Comparison of ENCODE assay signal across 9 cellular contexts in the genomic region with DNA sequence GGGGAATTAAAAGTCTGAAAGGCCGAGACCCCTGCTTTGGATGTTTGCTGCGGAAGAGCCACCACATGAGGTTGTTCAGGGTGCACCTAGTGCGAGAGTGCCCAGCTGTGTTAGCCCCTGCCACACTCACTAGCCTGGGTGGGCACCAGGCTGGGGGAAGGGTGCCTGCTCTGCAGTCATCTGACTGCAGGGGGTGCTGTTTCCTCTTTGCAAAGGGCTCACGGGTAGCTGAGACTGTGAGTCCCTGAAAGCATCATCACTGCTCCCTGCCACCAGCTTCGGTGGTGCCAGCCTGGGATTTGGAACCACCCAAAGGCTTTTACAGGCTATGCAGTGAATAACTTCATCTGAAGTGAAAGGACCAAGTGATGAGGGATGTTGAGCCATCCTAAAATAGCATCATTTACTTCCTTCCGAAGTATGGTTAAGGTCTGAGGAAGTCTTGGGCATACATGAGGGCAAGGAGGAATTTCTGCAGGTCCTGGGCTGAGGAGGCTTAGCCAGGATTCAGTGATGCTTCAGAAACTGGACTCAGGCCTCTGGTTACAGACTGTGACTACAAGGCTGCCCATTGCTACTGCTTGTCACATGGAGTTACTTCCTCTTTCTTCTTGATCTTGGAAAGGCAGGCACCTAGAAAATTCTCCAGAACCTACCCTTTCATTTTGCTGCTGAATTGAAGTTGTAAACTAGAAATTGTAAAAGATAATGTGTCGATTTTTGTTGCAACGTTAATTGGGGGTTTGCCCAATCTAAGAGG.
DNase-seq lines count a peak whose midpoint lies in the region; ATAC-seq and TF ChIP-seq lines count a peak whose summit lies in the region.
"Had no signal": no experiment of that assay in that cellular context is flagged by ENCODE, and none has a peak within 500 bp of the region (broad histone marks: within the 10 kb centered on the region; RNA-seq: fewer than 3 reads in every experiment).

No MANE protein-coding gene starts in this region.

- no peak overlapping the region for H3K9ac ChIP-seq in KMS-11

- H3K27ac ChIP-seq in KMS-11 (no peak overlapping the region), aorta (ENCODE audit: low read depth in 1 of 2, low read length in 2 of 2) (no peak overlapping the region)

- ATAC-seq in GM18907 (IDR thresholded peaks at IDR 0.05; ENCODE audit: unreplicated experiment): peak; percentile 71
- no peak for ATAC-seq in aorta (ENCODE audit: low FRiP score)
- ATAC-seq in GM18520 (IDR thresholded peaks at IDR 0.05; ENCODE audit: unreplicated experiment): no peak
- no peak for ATAC-seq in HG02970 (IDR thresholded peaks at IDR 0.05; ENCODE audit: low FRiP score, unreplicated experiment)

- H3K4me1 ChIP-seq in KMS-11 (ENCODE audit: low read depth, poor library complexity, severe bottlenecking) (no peaks in the 10 kb centered on the region), aorta (ENCODE audit: control insufficient read depth in 1 of 2, insufficient read depth in 2 of 2, low read length in 2 of 2) (no peaks in the 10 kb centered on the region)

- H3K4me3 ChIP-seq in KMS-11 (IDR thresholded peaks at IDR 0.05; ENCODE audit: insufficient read depth, low read depth, low read length): no peak overlapping the region
- no peak overlapping the region for H3K4me3 ChIP-seq in epithelial cell of proximal tubule (ENCODE audit: low read depth, low read length)
- H3K4me3 ChIP-seq in aorta (ENCODE audit: low read length in 2 of 2): no peak overlapping the region

- no peak overlapping the region for H2AFZ ChIP-seq in KMS-11 (ENCODE audit: low read depth)

- intact Hi-C loops in aorta (cut with DNase I): no loop called here

- peak; percentile 42 for TF ChIP-seq CTCF in KMS-11 (conservative IDR thresholded peaks at IDR 0.05; ENCODE audit: low read depth, low read length)
- TF ChIP-seq CTCF in epithelial cell of proximal tubule (conservative IDR thresholded peaks at IDR 0.05; ENCODE audit: low read depth, low read length): peak; percentile 42

- 50 to 65% methylated on average over 8 of the region's 8 CpGs for WGBS in aorta, 2 donors

- H3K79me2 ChIP-seq in KMS-11 (ENCODE audit: insufficient read depth, low read depth): no peaks in the 10 kb centered on the region

- no peaks in the 10 kb centered on the region for H4K20me1 ChIP-seq in KMS-11 (ENCODE audit: insufficient read depth)

- DNase-seq in CD1c-positive myeloid dendritic cell (ENCODE audit: extremely low spot score) (peak; percentile 6), epithelial cell of proximal tubule (ENCODE audit: low read depth) (no peak), aorta (no peak), NCI-H1105 treated with DMSO at 0.1 percent for 48 hours (lab: John Stamatoyannopoulos, UW) (no peak)
- DNase-seq: kidney had no signal

- no peak overlapping the region for H3K4me2 ChIP-seq in KMS-11

- H3K36me3 ChIP-seq in KMS-11 (ENCODE audit: insufficient read depth) (no peaks in the 10 kb centered on the region), aorta (ENCODE audit: control insufficient read depth in 1 of 2, insufficient read depth in 2 of 2, low read length in 1 of 2) (no peaks in the 10 kb centered on the region)

- no peaks in the 10 kb centered on the region for H3K27me3 ChIP-seq in KMS-11 (ENCODE audit: insufficient read depth, low read depth)
- no peaks in the 10 kb centered on the region for H3K27me3 ChIP-seq in aorta (ENCODE audit: control insufficient read depth in 1 of 2, insufficient read depth in 2 of 2, low read length in 1 of 2)

- no peaks in the 10 kb centered on the region for H3K9me3 ChIP-seq in aorta (ENCODE audit: control insufficient read depth, low read length)
